In the genomic region with DNA sequence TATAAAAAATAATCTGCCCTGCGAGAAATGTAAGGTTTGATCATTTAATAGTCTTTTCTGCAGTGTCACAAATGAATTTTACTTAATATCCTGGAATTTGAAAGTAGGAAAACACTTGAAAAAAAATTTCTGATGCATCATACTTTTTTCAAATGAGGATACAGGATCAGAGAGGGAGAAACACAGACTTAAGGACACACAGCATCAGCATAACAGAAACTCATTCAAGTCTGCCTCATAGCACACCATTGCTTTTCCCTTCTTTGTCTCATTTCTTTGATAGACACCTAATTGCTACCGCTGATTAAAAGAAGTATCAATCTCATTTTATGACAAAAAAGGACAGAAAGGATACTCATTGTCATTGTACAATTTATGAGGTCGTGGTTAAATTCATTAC, we compare ENCODE assay signal across 10 cellular contexts.
"Had no signal": no experiment of that assay in that cellular context is flagged by ENCODE, and none has a peak within 500 bp of the region (broad histone marks: within the 10 kb centered on the region; RNA-seq: fewer than 3 reads in every experiment).

No MANE protein-coding gene starts in this region.

- H3K4me1 ChIP-seq: HAP-1 had no signal

- H3K4me3 ChIP-seq: GM23248, GM23338, HAP-1 had no signal

- H3K4me1 Mint-ChIP-seq: GM23338 had no signal

- H3K4me2 ChIP-seq: GM23338 had no signal

- H3K9ac ChIP-seq: GM23248 had no signal

- DNase-seq: GM23248, GOT3, H7, H9, HCEC 1CT, HFFc6 had no signal

- H2AFZ ChIP-seq: GM23248, GM23338 had no signal

- ATAC-seq: GM23338, HCT116 had no signal

- H3K27ac ChIP-seq: GM23248 had no signal

- H3K4me3 Mint-ChIP-seq: GM23338, H9, HFFc6 had no signal

- H3K36me3 ChIP-seq: HAP-1 had no signal

- H3K27ac Mint-ChIP-seq: GM23338, H9, HFFc6 had no signal

- FAIRE-seq: H54 had no signal

- H3K9me3 ChIP-seq: HAP-1 had no signal
